Comparison of ENCODE assay signal across 37 cellular contexts in genomic region chr15:45435124-45435903, GRCh38.
"Had no signal": no experiment of that assay in that cellular context is flagged by ENCODE, and none has a peak within 500 bp of the region (broad histone marks: within the 10 kb centered on the region; RNA-seq: fewer than 3 reads in every experiment).

No MANE protein-coding gene starts in this region.

- H3K36me3 ChIP-seq: WERI-Rb-1 had no signal

- H3K27ac ChIP-seq: RWPE1, WERI-Rb-1 had no signal

- H3K9me3 Mint-ChIP-seq: activated CD4-positive, alpha-beta memory T cell treated with anti-CD3 and anti-CD28 coated beads, Interleukin-2, amount 10 ng/mL, durations not matched to agents 7 days and 5 days; activated naive CD4-positive, alpha-beta T cell treated with anti-CD3 and anti-CD28 coated beads, Interleukin-2, amount 10 ng/mL, durations not matched to agents 7 days and 5 days; activated naive CD8-positive, alpha-beta T cell treated with anti-CD3 and anti-CD28 coated beads, Interleukin-2, amount 50 U/mL, for 24 hours; brain; T-cell had no signal

- H3K4me3 Mint-ChIP-seq: activated CD4-positive, alpha-beta memory T cell treated with anti-CD3 and anti-CD28 coated beads, Interleukin-2, amount 10 ng/mL, durations not matched to agents 7 days and 5 days; activated CD8-positive, alpha-beta memory T cell treated with anti-CD3 and anti-CD28 coated beads, Interleukin-2, amount 10 ng/mL, durations not matched to agents 7 days and 5 days; activated naive CD4-positive, alpha-beta T cell treated with anti-CD3 and anti-CD28 coated beads, Interleukin-2, amount 10 ng/mL, durations not matched to agents 7 days and 5 days; activated naive CD8-positive, alpha-beta T cell; activated naive CD8-positive, alpha-beta T cell treated with anti-CD3 and anti-CD28 coated beads, Interleukin-2, amount 50 U/mL, for 24 hours; brain; T-cell; T-helper 17 cell had no signal

- DNase-seq: activated CD4-positive, alpha-beta memory T cell treated with anti-CD3 and anti-CD28 coated beads, Interleukin-2, amount 10 ng/mL, durations not matched to agents 7 days and 5 days; activated CD4-positive, alpha-beta T cell treated with anti-CD3 and anti-CD28 coated beads for 1 hour; activated CD4-positive, alpha-beta T cell treated with anti-CD3 and anti-CD28 coated beads for 48 hours; activated CD4-positive, CD25-positive, alpha-beta regulatory T cell; activated CD8-positive, alpha-beta memory T cell treated with anti-CD3 and anti-CD28 coated beads for 24 hours; activated CD8-positive, alpha-beta memory T cell treated with anti-CD3 and anti-CD28 coated beads, Interleukin-2, amount 10 ng/mL, durations not matched to agents 7 days and 5 days; activated CD8-positive, alpha-beta memory T cell treated with anti-CD3 and anti-CD28 coated beads, Interleukin-2, amount 50 U/mL, for 48 hours; activated effector memory CD4-positive, alpha-beta T cell treated with Interleukin-2 at 50 U/mL for 16 hours; activated naive CD4-positive, alpha-beta T cell treated with anti-CD3 and anti-CD28 coated beads, Interleukin-2, amount 10 ng/mL, durations not matched to agents 7 days and 5 days; activated naive CD8-positive, alpha-beta T cell treated with anti-CD3 and anti-CD28 coated beads, Interleukin-2, amount 50 U/mL, for 24 hours; activated T-cell treated with anti-CD3 and anti-CD28 coated beads, Interleukin-2, amount 50 U/mL, for 48 hours; anterior cingulate cortex; caudate nucleus; Kasumi-1; KG1; MM.1S; NCI-H1092 treated with DMSO at 0.1 percent for 48 hours; NCI-H1417; NCI-H146; NCI-H187; NCI-H2029 treated with DMSO at 0.1 percent for 48 hours; NCI-H2171 treated with DMSO at 0.1 percent for 48 hours; NCI-H2227 treated with DMSO at 0.1 percent for 48 hours; NCI-H446; NCI-H510A treated with DMSO at 0.1 percent for 48 hours; NCI-H526 treated with DMSO at 0.1 percent for 48 hours; NCI-H774; SIG-M5; T-cell; T-helper 17 cell; T-helper 9 cell; WERI-Rb-1 had no signal

- ATAC-seq: activated CD8-positive, alpha-beta memory T cell treated with anti-CD3 and anti-CD28 coated beads, Interleukin-2, amount 10 ng/mL, durations not matched to agents 7 days and 5 days; activated naive CD8-positive, alpha-beta T cell treated with anti-CD3 and anti-CD28 coated beads, Interleukin-2, amount 50 U/mL, for 24 hours; Right ventricle myocardium inferior; SK-N-SH treated with all-trans-retinoic acid at 6 μM for 48 hours; T-cell; T-helper 17 cell had no signal

- H3K36me3 Mint-ChIP-seq: activated naive CD4-positive, alpha-beta T cell treated with anti-CD3 and anti-CD28 coated beads, Interleukin-2, amount 10 ng/mL, durations not matched to agents 7 days and 5 days; activated naive CD8-positive, alpha-beta T cell; T-cell had no signal

- H3K27ac Mint-ChIP-seq: activated CD4-positive, alpha-beta memory T cell treated with anti-CD3 and anti-CD28 coated beads, Interleukin-2, amount 10 ng/mL, durations not matched to agents 7 days and 5 days; activated CD8-positive, alpha-beta memory T cell treated with anti-CD3 and anti-CD28 coated beads, Interleukin-2, amount 10 ng/mL, durations not matched to agents 7 days and 5 days; activated naive CD4-positive, alpha-beta T cell treated with anti-CD3 and anti-CD28 coated beads, Interleukin-2, amount 10 ng/mL, durations not matched to agents 7 days and 5 days; activated naive CD8-positive, alpha-beta T cell; activated naive CD8-positive, alpha-beta T cell treated with anti-CD3 and anti-CD28 coated beads, Interleukin-2, amount 50 U/mL, for 24 hours; brain; T-cell; T-helper 17 cell had no signal

- H3K4me1 Mint-ChIP-seq: brain, T-helper 17 cell had no signal
